ENCODE assay signal across 9 cellular contexts in the genomic region with DNA sequence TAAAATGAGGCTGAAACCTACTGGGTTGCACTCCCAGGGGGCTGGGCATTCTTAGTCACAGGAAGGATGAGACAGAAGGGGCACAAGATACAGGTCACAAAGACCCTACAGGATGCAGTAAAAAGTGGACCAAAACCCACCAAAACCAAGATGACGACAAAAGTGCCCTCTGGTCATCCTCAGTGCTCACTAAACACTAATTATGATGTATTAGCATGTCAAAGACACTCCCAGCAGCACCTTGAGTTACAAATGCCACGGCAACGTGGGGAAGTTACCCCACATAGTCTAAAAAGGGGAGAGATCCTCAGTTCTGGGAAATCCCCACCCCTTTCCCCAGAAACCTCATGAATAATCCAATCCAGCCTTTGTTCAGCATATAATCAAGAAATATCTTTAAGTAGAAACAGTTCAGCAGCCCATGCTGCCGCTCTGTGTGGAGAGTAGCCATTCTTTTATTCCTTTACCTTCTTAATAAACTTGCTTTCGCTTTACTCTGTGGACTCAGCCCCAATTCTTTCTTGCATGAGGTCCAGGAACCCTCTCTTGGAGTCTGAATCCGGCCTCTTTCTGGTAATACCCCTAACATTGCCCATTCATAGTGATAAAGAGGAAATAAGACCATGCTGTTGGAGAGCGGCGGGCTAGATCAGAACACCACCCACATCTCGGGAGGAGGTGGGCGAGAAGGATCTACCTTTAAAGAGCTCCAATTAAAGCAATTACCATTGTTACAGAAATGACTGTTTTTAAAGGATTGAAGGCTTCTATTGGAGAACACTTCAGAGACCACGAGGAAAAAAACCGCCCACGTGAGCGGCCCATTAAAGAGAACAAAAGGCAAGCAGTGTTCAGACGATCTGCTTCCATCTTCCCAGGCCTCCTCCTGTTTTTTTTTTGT.
DNase-seq lines count a peak whose midpoint lies in the region; ATAC-seq lines count a peak whose summit lies in the region.
"Had no signal": no experiment of that assay in that cellular context is flagged by ENCODE, and none has a peak within 500 bp of the region (broad histone marks: within the 10 kb centered on the region; RNA-seq: fewer than 3 reads in every experiment).

No MANE protein-coding gene starts in this region.

- H3K4me1 Mint-ChIP-seq in IgD-negative memory B cell = peaks cover 14 to 23% (median 17%) of the 10 kb centered on the region in 3 donors
- peaks cover 16% of the 10 kb centered on the region for H3K4me1 Mint-ChIP-seq in stimulated activated naive CD8-positive, alpha-beta T cell treated with anti-CD3 and anti-CD28 coated beads, Interleukin-15, amount 100 ng/mL, for 72 hours

- peaks cover 9% of the 10 kb centered on the region for H3K27me3 Mint-ChIP-seq in IgD-negative memory B cell
- no peaks in the 10 kb centered on the region for H3K27me3 Mint-ChIP-seq in stimulated activated naive CD8-positive, alpha-beta T cell treated with anti-CD3 and anti-CD28 coated beads, Interleukin-15, amount 100 ng/mL, for 72 hours

- no peaks in the 10 kb centered on the region for H3K36me3 Mint-ChIP-seq in IgD-negative memory B cell

- ATAC-seq in stimulated activated naive CD8-positive, alpha-beta T cell treated with anti-CD3 and anti-CD28 coated beads, Interleukin-15, amount 100 ng/mL, for 72 hours = peak; percentile 90
- no peak for ATAC-seq in left cardiac atrium

- intact Hi-C loops in left cardiac atrium (cut with DNase I) = no loop called here

- DNase-seq in stimulated activated CD4-positive, alpha-beta T cell treated with anti-CD3 and anti-CD28 coated beads, Interleukin-12 subunit alpha, Interleukin-12 subunit beta, amount 100 ng/mL, for 24 hours (ENCODE audit: low read depth in 2 of 2) = peak; percentile 14 to 36
- no peak for DNase-seq in stimulated activated CD4-positive, alpha-beta T cell treated with anti-CD3 and anti-CD28 coated beads, Interleukin-12 subunit alpha, Interleukin-12 subunit beta, amount 100 ng/mL, for 4 hours
- DNase-seq in astrocyte of the hippocampus (ENCODE audit: low read depth, low spot score) (peak; percentile 11), left cardiac atrium (no peak), HuH-7.5 (ENCODE audit: low spot score) (no peak), MV-4-11 (lab: John Stamatoyannopoulos, UW) (no peak)
- peak; percentile 3 to 74 for DNase-seq in stimulated activated naive CD8-positive, alpha-beta T cell treated with anti-CD3 and anti-CD28 coated beads, Interleukin-15, amount 100 ng/mL, for 72 hours
- DNase-seq: NCI-H226 had no signal

- no peak overlapping the region for H3K27ac Mint-ChIP-seq in IgD-negative memory B cell
- H3K27ac Mint-ChIP-seq in stimulated activated naive CD8-positive, alpha-beta T cell treated with anti-CD3 and anti-CD28 coated beads, Interleukin-15, amount 100 ng/mL, for 72 hours = peak overlapping the region; percentile 9 to 62

- H3K4me3 Mint-ChIP-seq in IgD-negative memory B cell = peak overlapping the region; percentile 10 to 91 (median 76)
- H3K4me3 Mint-ChIP-seq in stimulated activated naive CD8-positive, alpha-beta T cell treated with anti-CD3 and anti-CD28 coated beads, Interleukin-15, amount 100 ng/mL, for 72 hours = peak overlapping the region; percentile 31 to 54

- no peaks in the 10 kb centered on the region for H3K9me3 Mint-ChIP-seq in IgD-negative memory B cell
- H3K9me3 Mint-ChIP-seq in stimulated activated naive CD8-positive, alpha-beta T cell treated with anti-CD3 and anti-CD28 coated beads, Interleukin-15, amount 100 ng/mL, for 72 hours = no peaks in the 10 kb centered on the region

Comparison
In these comparisons a context has a peak if more than half of its experiments do, and no peak if none do; other contexts are left out.
1. DNase-seq: peak in stimulated activated CD4-positive, alpha-beta T cell treated with anti-CD3 and anti-CD28 coated beads, Interleukin-12 subunit alpha, Interleukin-12 subunit beta, amount 100 ng/mL, for 24 hours (2 of 2), astrocyte of the hippocampus (single experiment) and stimulated activated naive CD8-positive, alpha-beta T cell treated with anti-CD3 and anti-CD28 coated beads, Interleukin-15, amount 100 ng/mL, for 72 hours (2 of 2); none in stimulated activated CD4-positive, alpha-beta T cell treated with anti-CD3 and anti-CD28 coated beads, Interleukin-12 subunit alpha, Interleukin-12 subunit beta, amount 100 ng/mL, for 4 hours (single experiment), left cardiac atrium (single experiment), HuH-7.5 (single experiment) and MV-4-11 (single experiment).
2. H3K27ac Mint-ChIP-seq: peak in stimulated activated naive CD8-positive, alpha-beta T cell treated with anti-CD3 and anti-CD28 coated beads, Interleukin-15, amount 100 ng/mL, for 72 hours (2 of 2); none in IgD-negative memory B cell (0 of 3).